In the genomic region with DNA sequence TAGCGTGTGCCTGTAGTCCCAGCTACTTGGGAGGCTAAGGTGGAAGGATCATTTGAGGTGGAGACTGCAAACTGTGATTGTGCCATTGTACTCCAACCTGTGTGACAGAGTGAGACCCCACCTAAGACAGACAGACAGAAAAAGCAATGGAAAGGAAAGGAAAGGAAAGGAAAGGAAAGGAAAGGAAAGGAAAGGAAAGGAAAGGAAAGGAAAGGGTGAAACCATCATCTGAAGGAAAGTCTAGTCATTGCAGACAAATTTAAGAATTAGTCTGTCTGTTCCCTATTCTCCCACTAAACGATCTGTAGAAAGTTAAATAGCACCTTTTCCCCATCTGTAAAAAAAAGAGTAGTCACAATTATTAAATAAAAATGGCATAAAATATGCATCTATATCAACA, we compare ENCODE assay signal across 30 cellular contexts.
"Had no signal": no experiment of that assay in that cellular context is flagged by ENCODE, and none has a peak within 500 bp of the region (broad histone marks: within the 10 kb centered on the region; RNA-seq: fewer than 3 reads in every experiment).

No MANE protein-coding gene starts in this region.

- H3K27me3 ChIP-seq: adrenal gland, ascending aorta, body of pancreas, brain microvascular endothelial cell, breast epithelium had no signal

- H3K9me3 ChIP-seq: adrenal gland, ascending aorta, body of pancreas, breast epithelium had no signal

- ATAC-seq: activated naive CD4-positive, alpha-beta T cell treated with anti-CD3 and anti-CD28 coated beads, Interleukin-2, amount 50 U/mL, for 72 hours; activated naive CD8-positive, alpha-beta T cell treated with anti-CD3 and anti-CD28 coated beads, Interleukin-2, amount 50 U/mL, for 24 hours; activated T-cell treated with anti-CD3 and anti-CD28 coated beads, Interleukin-2, amount 50 U/mL, for 4 hours; activated T-cell treated with anti-CD3 and anti-CD28 coated beads, Interleukin-2, amount 50 U/mL, for 72 hours; activated T-helper 17 cell treated with anti-CD3 and anti-CD28 coated beads, Interleukin-2, amount 50 U/mL, for 72 hours; body of pancreas had no signal

- H3K4me1 ChIP-seq: adrenal gland, ascending aorta, body of pancreas, breast epithelium had no signal

- H3K36me3 ChIP-seq: adrenal gland, ascending aorta, brain microvascular endothelial cell, breast epithelium, cardiac muscle cell had no signal

- H3K27ac ChIP-seq: adrenal gland, ascending aorta, body of pancreas, brain microvascular endothelial cell, breast epithelium, cardiac muscle cell had no signal

- H3K4me3 ChIP-seq: adrenal gland, ascending aorta, body of pancreas, breast epithelium, cardiac muscle cell had no signal

- DNase-seq: activated effector memory CD4-positive, alpha-beta T cell treated with anti-CD3 and anti-CD28 coated beads, Interleukin-2, amount 50 U/mL, for 16 hours; activated effector memory CD4-positive, alpha-beta T cell treated with Interleukin-2 at 50 U/mL for 16 hours; activated gamma-delta T cell; activated gamma-delta T cell treated with Interleukin-2 at 50 U/mL for 16 hours; activated naive CD4-positive, alpha-beta T cell; activated naive CD4-positive, alpha-beta T cell treated with anti-CD3 and anti-CD28 coated beads for 36 hours; activated naive CD4-positive, alpha-beta T cell treated with anti-CD3 and anti-CD28 coated beads, Interleukin-2, amount 10 ng/mL, durations not matched to agents 7 days and 5 days; activated naive CD4-positive, alpha-beta T cell treated with anti-CD3 and anti-CD28 coated beads, Interleukin-2, amount 50 U/mL, for 16 hours; activated naive CD4-positive, alpha-beta T cell treated with Interleukin-2 at 50 U/mL for 16 hours; activated naive CD8-positive, alpha-beta T cell treated with anti-CD3 and anti-CD28 coated beads for 36 hours; activated naive CD8-positive, alpha-beta T cell treated with anti-CD3 and anti-CD28 coated beads, Interleukin-2, amount 10 ng/mL, durations not matched to agents 7 days and 5 days; activated naive CD8-positive, alpha-beta T cell treated with anti-CD3 and anti-CD28 coated beads, Interleukin-2, amount 50 U/mL, for 24 hours; activated T-cell treated with anti-CD3 and anti-CD28 coated beads, Interleukin-2, amount 50 U/mL, for 4 hours; activated T-cell treated with anti-CD3 and anti-CD28 coated beads, Interleukin-2, amount 50 U/mL, for 48 hours; activated T-cell treated with anti-CD3 and anti-CD28 coated beads, Interleukin-2, amount 50 U/mL, for 72 hours; adrenal gland; amniotic stem cell; amygdala; anterior cingulate cortex; aorta; body of pancreas; brain microvascular endothelial cell; caudate nucleus; central memory CD4-positive, alpha-beta T cell; cerebellar nuclear complex had no signal
